29 cellular contexts compared by ENCODE assay signal in genomic region chrX:100976211-100976610, GRCh38. TPM values are rescaled to one million over a fixed set of nuclear protein-coding genes. Genes with fewer than 3 reads are reported as not detected.
"Had no signal": no experiment of that assay in that cellular context is flagged by ENCODE, and none has a peak within 500 bp of the region (broad histone marks: within the 10 kb centered on the region; RNA-seq: fewer than 3 reads in every experiment).

No MANE protein-coding gene starts in this region.

- H3K9me3 ChIP-seq: Peyer's patch had no signal

- DNase-seq: activated CD4-positive, alpha-beta T cell treated with anti-CD3 and anti-CD28 coated beads for 1 hour; activated CD4-positive, alpha-beta T cell treated with anti-CD3 and anti-CD28 coated beads, Interleukin-2, amount 10 ng/mL, durations not matched to agents 24 days and 14 days; activated CD4-positive, alpha-beta T cell treated with anti-CD3 and anti-CD28 coated beads, Interleukin-2, amount 50 U/mL, for 48 hours; activated gamma-delta T cell; activated naive CD4-positive, alpha-beta T cell treated with anti-CD3 and anti-CD28 coated beads for 36 hours; activated T-cell treated with anti-CD3 and anti-CD28 coated beads for 4 hours; activated T-cell treated with anti-CD3 and anti-CD28 coated beads, Interleukin-2, amount 50 U/mL, for 48 hours; amygdala; brain microvascular endothelial cell; cerebellar nuclear complex; MV-4-11; NCI-H1092 treated with DMSO at 0.1 percent for 48 hours; NCI-H1417 treated with DMSO at 0.1 percent for 48 hours; NCI-H1694 treated with DMSO at 0.1 percent for 48 hours; NCI-H2029 treated with DMSO at 0.1 percent for 48 hours; NCI-H345; NCI-H510A; NCI-H526 treated with DMSO at 0.1 percent for 48 hours; Peyer's patch; SHP77 had no signal

- H3K36me3 ChIP-seq: brain microvascular endothelial cell, Peyer's patch had no signal

- H3K4me3 ChIP-seq: Peyer's patch had no signal

- ATAC-seq: activated T-helper 17 cell treated with anti-CD3 and anti-CD28 coated beads, Interleukin-2, amount 50 U/mL, for 72 hours had no signal

- FAIRE-seq: colon had no signal

- H3K4me1 ChIP-seq: Peyer's patch had no signal

- H3K27ac ChIP-seq: brain microvascular endothelial cell, Peyer's patch, RWPE1 had no signal

- H3K27me3 ChIP-seq: brain microvascular endothelial cell, Peyer's patch had no signal

RNA-seq across cellular contexts. Expression of gene ARL13A, which starts 6.7 kb away (rescaled TPM):
- total RNA-seq: activated CD4-positive, alpha-beta T cell treated with anti-CD3 and anti-CD28 coated beads, Interleukin-2, amount 10 ng/mL, durations not matched to agents 24 days and 14 days; activated CD8-positive, alpha-beta memory T cell treated with anti-CD3 and anti-CD28 coated beads for 36 hours; activated naive CD4-positive, alpha-beta T cell treated with anti-CD3 and anti-CD28 coated beads for 36 hours; activated T-helper 17 cell treated with anti-CD3 and anti-CD28 coated beads, Interleukin-2, amount 50 U/mL, for 72 hours; cardiac septum; LHCN-M2; MCF 10A; OCI-LY7; Peyer's patch; SK-MEL-5 had no signal

RNA-seq across cellular contexts. Expression of gene XKRX, which starts 47.5 kb away (rescaled TPM):
- total RNA-seq: SK-MEL-5 had no signal
